In genomic region chr10:45673074-45673628, GRCh38 we compare ENCODE assay signal across 1 cellular context.
TF ChIP-seq lines count a peak whose summit lies in the region.

No MANE protein-coding gene starts in this region.

TF ChIP-seq in K562, 482 proteins besides CTCF, POLR2A, EP300 and RAD21:
- peak; percentile 63 for TF ChIP-seq NFIC (IDR thresholded peaks at IDR 0.05)
- peak; percentile 1 for TF ChIP-seq RBM25 (IDR thresholded peaks at IDR 0.05; ENCODE audit: low read depth, low read length, severe bottlenecking)
- peak; percentile 46; the same call in 1 of the 2 replicates for TF ChIP-seq TGIF2 (CRISPR knock-in tag; IDR thresholded peaks at IDR 0.05)
- no peak for TF ChIP-seq PTBP1 (IDR thresholded peaks at IDR 0.05; ENCODE audit: low read depth, low read length)
- TF ChIP-seq CHD4 (IDR thresholded peaks at IDR 0.05; ENCODE audit: insufficient read depth, insufficient replicate concordance, low read depth, low read length, poor library complexity, severe bottlenecking) = peak; percentile 61
- 0 out of 2 replicates have a peak, but pooled peaks have one; percentile 13 for TF ChIP-seq CBX1 (IDR thresholded peaks at IDR 0.05; ENCODE audit: low read depth)
- 0 out of 2 replicates have a peak, but pooled peaks have one; percentile 26 for TF ChIP-seq BCOR (IDR thresholded peaks at IDR 0.05)
- no peak for TF ChIP-seq IRF1 (CRISPR knock-in tag; IDR thresholded peaks at IDR 0.05; ENCODE audit: borderline replicate concordance)
TF ChIP-seq in K562: peak in this region for 6.
